In genomic region chr1:109815809-109816791, GRCh38 we compare ENCODE assay signal across 8 cellular contexts. TPM values are rescaled to one million over a fixed set of nuclear protein-coding genes. Genes with fewer than 3 reads are reported as not detected.
DNase-seq lines count a peak whose midpoint lies in the region; ATAC-seq lines count a peak whose summit lies in the region.

No MANE protein-coding gene starts in this region.

- peaks cover 0 to 2% of the 10 kb centered on the region in 2 experiments for H3K36me3 ChIP-seq in mesenchymal stem cell (ENCODE audit: control insufficient read depth in 1 of 2, insufficient read depth in 2 of 2, low read depth in 1 of 2, low read length in 2 of 2)

- DNase-seq in Ammon's horn (ENCODE audit: low spot score) (peak; percentile 48), GM19238 (ENCODE audit: insufficient read length, low spot score) (peak; percentile 75), NOMO-1 treated with dmso at 0.1 percent for 144 hours (lab: John Stamatoyannopoulos, UW; ENCODE audit: unreplicated experiment) (peak; percentile 94), mesenchymal stem cell (no peak), amniotic stem cell (lab: John Stamatoyannopoulos, UW) (no peak), NCI-H526 treated with DMSO at 0.1 percent for 48 hours (lab: John Stamatoyannopoulos, UW) (no peak), RKO (ENCODE audit: low spot score) (no peak)

- H2AFZ ChIP-seq in mesenchymal stem cell (ENCODE audit: low read depth, low read length), result no peak overlapping the region

- no peak overlapping the region for H2BK12ac ChIP-seq in mesenchymal stem cell (ENCODE audit: low read length in 2 of 2)

- H3K4me1 ChIP-seq in mesenchymal stem cell (ENCODE audit: control insufficient read depth, insufficient read depth, low read depth, low read length), result peaks cover 3% of the 10 kb centered on the region

- no peak overlapping the region for H2AK5ac ChIP-seq in mesenchymal stem cell (ENCODE audit: low read length, severe bottlenecking)

- H4K8ac ChIP-seq in mesenchymal stem cell (ENCODE audit: low read length), result peak overlapping the region; percentile 27

- peaks cover 6% of the 10 kb centered on the region for H3K9me3 ChIP-seq in mesenchymal stem cell (ENCODE audit: control insufficient read depth, low read length)

- H3K4me3 ChIP-seq in mesenchymal stem cell (ENCODE audit: insufficient read depth in 1 of 2, low read depth in 1 of 2, low read length in 2 of 2), result peak overlapping the region in 1 of 2 experiments; percentile 2

- no peak overlapping the region for H3K18ac ChIP-seq in mesenchymal stem cell (ENCODE audit: low read depth in 1 of 2, low read length in 2 of 2)

- no peak overlapping the region for H3K9ac ChIP-seq in mesenchymal stem cell (ENCODE audit: low read length)

- peak overlapping the region; percentile 9 for H2BK15ac ChIP-seq in mesenchymal stem cell (ENCODE audit: low read depth, poor library complexity, severe bottlenecking)

- no peaks in the 10 kb centered on the region for H3K27me3 ChIP-seq in mesenchymal stem cell (ENCODE audit: control insufficient read depth in 1 of 2, insufficient read depth in 1 of 2, low read length in 2 of 2)

- H3K14ac ChIP-seq in mesenchymal stem cell (ENCODE audit: low read length in 2 of 2), result no peak overlapping the region

- H3K79me1 ChIP-seq in mesenchymal stem cell (replicated peaks; ENCODE audit: low read length, poor library complexity, severe bottlenecking), result no peaks in the 10 kb centered on the region

- no peak overlapping the region for H3K23ac ChIP-seq in mesenchymal stem cell (ENCODE audit: low read length in 2 of 2)

- H2BK5ac ChIP-seq in mesenchymal stem cell (ENCODE audit: low read depth, low read length, poor library complexity, severe bottlenecking), result no peak overlapping the region

- H3K4me2 ChIP-seq in mesenchymal stem cell (ENCODE audit: low read length, poor library complexity, severe bottlenecking), result no peak overlapping the region

- H2BK120ac ChIP-seq in mesenchymal stem cell (ENCODE audit: low read depth, low read length), result no peak overlapping the region

- WGBS in mesenchymal stem cell, result 88% methylated on average over 5 of the region's 7 CpGs

- no peak overlapping the region for H3K27ac ChIP-seq in mesenchymal stem cell (ENCODE audit: low read length, poor library complexity, severe bottlenecking)

- H4K91ac ChIP-seq in mesenchymal stem cell (ENCODE audit: low read length), result no peak overlapping the region

- ATAC-seq in HG03097 (IDR thresholded peaks at IDR 0.05; ENCODE audit: low FRiP score, unreplicated experiment), result peak; percentile 74

- no peak overlapping the region for H3K4ac ChIP-seq in mesenchymal stem cell (ENCODE audit: low read depth in 1 of 2, low read length in 2 of 2)

RNA-seq across cellular contexts. Expression of gene EPS8L3, which starts 52.4 kb away (rescaled TPM):
- polyA plus RNA-seq in mesenchymal stem cell (2013, experiment 1 of 2), result not detected
- polyA plus RNA-seq in mesenchymal stem cell (2013, experiment 2 of 2), result not detected

Comparison
In these comparisons a context has a peak if more than half of its experiments do, and no peak if none do; other contexts are left out.
1. DNase-seq: peak in Ammon's horn (single experiment), GM19238 (single experiment) and NOMO-1 treated with dmso at 0.1 percent for 144 hours (single experiment); none in mesenchymal stem cell (single experiment), amniotic stem cell (single experiment), NCI-H526 treated with DMSO at 0.1 percent for 48 hours (single experiment) and RKO (single experiment).